7 cellular contexts compared by ENCODE assay signal in genomic region chr14:44897844-44898151, GRCh38.
DNase-seq lines count a peak whose midpoint lies in the region; ATAC-seq, FAIRE-seq and TF ChIP-seq lines count a peak whose summit lies in the region.

No MANE protein-coding gene starts in this region.

- H3K9ac ChIP-seq in skeletal muscle tissue (ENCODE audit: low read depth in 1 of 3, low read length in 3 of 3) = peak overlapping the region; percentile 85 to 87 (median 86)

- in situ Hi-C loops in HAP-1 (cut with MboI; ENCODE audit: low sequenced_read_pairs) = no loop called here
- in situ Hi-C loops in SK-MEL-5 (cut with HindIII; ENCODE audit: low pct_unique_long_range_greater_than_20kb, low sequenced_read_pairs) = no loop called here

- H3K4me1 ChIP-seq in HAP-1 = peaks cover 9% of the 10 kb centered on the region
- peaks cover 3 to 13% (median 11%) of the 10 kb centered on the region in 3 donors for H3K4me1 ChIP-seq in skeletal muscle tissue (ENCODE audit: control insufficient read depth in 3 of 3, insufficient read depth in 3 of 3, low read length in 3 of 3)

- FAIRE-seq in frontal cortex (lab: Jason Lieb, UNC) = no peak

- ATAC-seq in GM21528 (IDR thresholded peaks at IDR 0.05; ENCODE audit: low FRiP score, unreplicated experiment) = no peak

- H3K4me3 ChIP-seq in HAP-1 (peak overlapping the region; percentile 80), fibroblast of villous mesenchyme (ENCODE audit: low read depth, low read length) (peak overlapping the region; percentile 80), skeletal muscle tissue (ENCODE audit: low read length in 3 of 3) (peak overlapping the region; percentile 76 to 93 (median 88))

- no peak for TF ChIP-seq CTCF in fibroblast of villous mesenchyme (IDR thresholded peaks at IDR 0.05; ENCODE audit: insufficient read depth, low read depth, low read length)

- no peaks in the 10 kb centered on the region for H3K27me3 ChIP-seq in HAP-1 (ENCODE audit: low read depth)
- no peaks in the 10 kb centered on the region for H3K27me3 ChIP-seq in skeletal muscle tissue (ENCODE audit: control insufficient read depth in 3 of 3, insufficient read depth in 3 of 3, low read length in 3 of 3)

- peak overlapping the region; percentile 97 for H3K27ac ChIP-seq in skeletal muscle tissue (ENCODE audit: low read depth, low read length)

- DNase-seq in HAP-1 (ENCODE audit: low spot score in 2 of 2) (no peak), SK-MEL-5 (ENCODE audit: low read depth, low spot score) (peak; percentile 51), fibroblast of villous mesenchyme (ENCODE audit: low read depth) (peak; percentile 47), frontal cortex (ENCODE audit: low spot score in 2 of 2) (no peak)
- DNase-seq in activated CD8-positive, alpha-beta memory T cell treated with anti-CD3 and anti-CD28 coated beads, Interleukin-2, amount 50 U/mL, for 48 hours = no peak

- H3K36me3 ChIP-seq in HAP-1 (replicated peaks) = no peaks in the 10 kb centered on the region
- H3K36me3 ChIP-seq in skeletal muscle tissue (ENCODE audit: control insufficient read depth in 3 of 3, insufficient read depth in 3 of 3, low read length in 3 of 3) = no peaks in the 10 kb centered on the region

- H3K9me3 ChIP-seq in HAP-1 = peaks cover 2% of the 10 kb centered on the region; the same call in 1 of the 2 replicates
- H3K9me3 ChIP-seq in skeletal muscle tissue (ENCODE audit: control insufficient read depth in 3 of 3, low read length in 3 of 3) = no peaks in the 10 kb centered on the region

Comparison
In these comparisons a context has a peak if more than half of its experiments do, and no peak if none do; other contexts are left out.
1. DNase-seq: peak in SK-MEL-5 (single experiment) and fibroblast of villous mesenchyme (single experiment); none in HAP-1 (0 of 2), frontal cortex (0 of 2) and activated CD8-positive, alpha-beta memory T cell treated with anti-CD3 and anti-CD28 coated beads, Interleukin-2, amount 50 U/mL, for 48 hours (single experiment).
2. Peak in every context shown above with its lines, with median percentiles within 50 percentile points of each other: H3K4me3 ChIP-seq.